ENCODE assay signal across 1 cellular context in genomic region chr2:111919794-111920608, GRCh38.
TF ChIP-seq lines count a peak whose summit lies in the region.

No MANE protein-coding gene starts in this region.

TF ChIP-seq in HepG2, 621 proteins besides CTCF, POLR2A, EP300 and RAD21 (continued from another document and continues in another):
- TF ChIP-seq AKNA (CRISPR knock-in tag; IDR thresholded peaks at IDR 0.05; ENCODE audit: borderline replicate concordance) (no peak), ZNF343 (CRISPR knock-in tag; IDR thresholded peaks at IDR 0.05) (0 out of 2 replicates have a peak, but pooled peaks have one; percentile 75), SOX5 (CRISPR knock-in tag; IDR thresholded peaks at IDR 0.05; ENCODE audit: borderline replicate concordance) (peak; percentile 74; the same call in 1 of the 2 replicates), ARID3A (IDR thresholded peaks at IDR 0.05; ENCODE audit: low read depth, low read length) (no peak), ZNF547 (CRISPR knock-in tag; IDR thresholded peaks at IDR 0.05) (no peak), ZNF530 (CRISPR knock-in tag; IDR thresholded peaks at IDR 0.05; ENCODE audit: low read depth) (no peak), ARID2 (CRISPR knock-in tag; IDR thresholded peaks at IDR 0.05; ENCODE audit: borderline replicate concordance) (no peak), ZNF34 (CRISPR knock-in tag; IDR thresholded peaks at IDR 0.05; ENCODE audit: borderline replicate concordance) (0 out of 2 replicates have a peak, but pooled peaks have one; percentile 38), ATM (IDR thresholded peaks at IDR 0.05; ENCODE audit: borderline replicate concordance) (no peak), ZNF616 (CRISPR knock-in tag; IDR thresholded peaks at IDR 0.05; ENCODE audit: low read depth) (no peak), CHD2 (IDR thresholded peaks at IDR 0.05; ENCODE audit: low read depth, low read length) (no peak), ZNF446 (CRISPR knock-in tag; IDR thresholded peaks at IDR 0.05) (no peak), JUND (CRISPR knock-in tag; IDR thresholded peaks at IDR 0.05) (no peak), ELF1 (CRISPR knock-in tag; IDR thresholded peaks at IDR 0.05) (peak; percentile 62), NFIC (IDR thresholded peaks at IDR 0.05; ENCODE audit: low read length) (peak; percentile 60; the same call in 1 of the 2 replicates), ZNF30 (CRISPR knock-in tag; IDR thresholded peaks at IDR 0.05) (no peak), SMAD1 (CRISPR knock-in tag; IDR thresholded peaks at IDR 0.05; ENCODE audit: borderline replicate concordance, low read depth) (0 out of 2 replicates have a peak, but pooled peaks have one; percentile 33), ETV6 (CRISPR knock-in tag; conservative IDR thresholded peaks at IDR 0.05) (no peak), ZNF367 (CRISPR knock-in tag; IDR thresholded peaks at IDR 0.05; ENCODE audit: borderline replicate concordance) (no peak), MTERF4 (CRISPR knock-in tag; IDR thresholded peaks at IDR 0.05) (no peak), KAT7 (CRISPR knock-in tag; IDR thresholded peaks at IDR 0.05; ENCODE audit: borderline replicate concordance) (peak; percentile 26; the same call in 1 of the 2 replicates), MED1 (CRISPR knock-in tag; IDR thresholded peaks at IDR 0.05) (peak; percentile 88), BORCS8-MEF2B (CRISPR knock-in tag; IDR thresholded peaks at IDR 0.05) (0 out of 2 replicates have a peak, but pooled peaks have one; percentile 44), MIXL1 (CRISPR knock-in tag; IDR thresholded peaks at IDR 0.05) (peak; percentile 68; the same call in 1 of the 2 replicates), ZNF362 (CRISPR knock-in tag; IDR thresholded peaks at IDR 0.05; ENCODE audit: borderline replicate concordance) (peak; percentile 85), KDM5B (CRISPR knock-in tag; IDR thresholded peaks at IDR 0.05; ENCODE audit: borderline replicate concordance) (peak; percentile 13; the same call in 1 of the 2 replicates), ZNF12 (CRISPR knock-in tag; IDR thresholded peaks at IDR 0.05) (no peak; the same call in 1 of the 2 replicates), ZSCAN20 (CRISPR knock-in tag; IDR thresholded peaks at IDR 0.05; ENCODE audit: borderline replicate concordance) (0 out of 2 replicates have a peak, but pooled peaks have one; percentile 17), ZBTB7B (CRISPR knock-in tag; IDR thresholded peaks at IDR 0.05) (peak; percentile 44; the same call in 1 of the 2 replicates), DBP (CRISPR knock-in tag; IDR thresholded peaks at IDR 0.05; ENCODE audit: not compliant biosample characterization) (no peak), ZFY (CRISPR knock-in tag; IDR thresholded peaks at IDR 0.05) (peak; percentile 88), FOXA3 (CRISPR knock-in tag; IDR thresholded peaks at IDR 0.05) (no peak; the same call in 1 of the 2 replicates), PHB2 (IDR thresholded peaks at IDR 0.05; ENCODE audit: partially characterized antibody) (no peak), NR3C1 (CRISPR knock-in tag; IDR thresholded peaks at IDR 0.05) (no peak), ZBTB46 (CRISPR knock-in tag; IDR thresholded peaks at IDR 0.05; ENCODE audit: borderline replicate concordance) (no peak), ZBTB1 (CRISPR knock-in tag; IDR thresholded peaks at IDR 0.05; ENCODE audit: borderline replicate concordance) (no peak), ZNF605 (CRISPR knock-in tag; IDR thresholded peaks at IDR 0.05) (no peak; the same call in 1 of the 2 replicates), ZNF7 (CRISPR knock-in tag; IDR thresholded peaks at IDR 0.05) (no peak), ZNF136 (CRISPR knock-in tag; IDR thresholded peaks at IDR 0.05; ENCODE audit: low read depth) (no peak), MTF2 (CRISPR knock-in tag; IDR thresholded peaks at IDR 0.05; ENCODE audit: borderline replicate concordance) (no peak), CSRNP1 (CRISPR knock-in tag; IDR thresholded peaks at IDR 0.05) (peak; percentile 21; the same call in 1 of the 2 replicates), SMAD3 (CRISPR knock-in tag; IDR thresholded peaks at IDR 0.05) (0 out of 2 replicates have a peak, but pooled peaks have one; percentile 60), KDM3A (CRISPR knock-in tag; IDR thresholded peaks at IDR 0.05; ENCODE audit: low read depth) (no peak), DMAP1 (CRISPR knock-in tag; IDR thresholded peaks at IDR 0.05) (peak; percentile 63), HOMEZ (CRISPR knock-in tag; IDR thresholded peaks at IDR 0.05; ENCODE audit: low read depth) (peak; percentile 79; the same call in 1 of the 2 replicates), ZNF788 (CRISPR knock-in tag; IDR thresholded peaks at IDR 0.05; ENCODE audit: borderline replicate concordance) (peak; percentile 79; the same call in 1 of the 2 replicates), ZC3H13 (CRISPR knock-in tag; IDR thresholded peaks at IDR 0.05) (no peak), SRF (IDR thresholded peaks at IDR 0.05; ENCODE audit: low read depth, low read length) (no peak), ZNF101 (CRISPR knock-in tag; IDR thresholded peaks at IDR 0.05; ENCODE audit: borderline replicate concordance, low read depth) (no peak), BCL3 (CRISPR knock-in tag; IDR thresholded peaks at IDR 0.05) (no peak), TOPORS (CRISPR knock-in tag; IDR thresholded peaks at IDR 0.05) (no peak), ZNF296 (CRISPR knock-in tag; conservative IDR thresholded peaks at IDR 0.05) (no peak), ZNF761 (CRISPR knock-in tag; conservative IDR thresholded peaks at IDR 0.05) (no peak), ZNF33A (CRISPR knock-in tag; IDR thresholded peaks at IDR 0.05; ENCODE audit: borderline replicate concordance) (no peak; the same call in 1 of the 2 replicates), ZSCAN9 (CRISPR knock-in tag; IDR thresholded peaks at IDR 0.05; ENCODE audit: borderline replicate concordance) (no peak), CBX5 (CRISPR knock-in tag; IDR thresholded peaks at IDR 0.05; ENCODE audit: borderline replicate concordance) (peak; percentile 67; the same call in 1 of the 2 replicates), ZNF20 (CRISPR knock-in tag; IDR thresholded peaks at IDR 0.05) (no peak)
